ENCODE assay signal across 1 cellular context in the genomic region with DNA sequence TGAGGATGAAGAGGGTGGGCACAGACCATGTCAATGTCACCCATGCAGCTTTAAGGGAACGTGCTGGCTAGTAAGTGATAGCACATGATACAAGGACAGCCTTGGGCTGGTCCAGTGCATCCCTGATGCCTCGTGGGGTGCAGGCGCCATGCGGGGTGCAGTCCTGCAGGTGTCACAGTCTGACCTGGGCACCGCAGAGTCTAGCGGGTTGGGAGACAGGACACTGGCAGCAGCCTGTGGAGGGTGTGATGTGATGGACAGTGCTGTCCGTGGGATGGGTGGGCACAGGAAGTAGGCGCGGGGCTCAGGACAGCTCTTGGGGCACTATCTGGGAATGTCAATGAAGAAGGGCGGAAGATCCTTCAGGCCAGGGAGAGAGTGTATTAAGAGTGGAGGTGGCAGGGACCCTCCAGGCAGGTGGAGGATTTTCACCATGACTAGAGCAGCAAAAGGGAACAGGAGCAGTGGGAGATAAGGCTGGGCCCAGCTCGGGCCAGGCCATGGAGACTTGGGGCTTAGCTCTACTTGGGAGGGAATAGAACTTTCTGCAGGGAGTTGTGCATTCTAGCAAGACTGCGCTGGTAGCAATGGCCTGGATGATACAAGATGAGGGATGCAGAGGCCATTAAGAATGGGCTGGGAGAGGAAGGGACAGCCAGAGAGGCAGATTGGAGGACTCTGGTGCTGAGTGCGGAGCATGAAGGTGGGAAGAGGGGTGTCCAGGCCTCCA.
TF ChIP-seq lines count a peak whose summit lies in the region.

No MANE protein-coding gene starts in this region.

TF ChIP-seq in HepG2, 621 proteins besides CTCF, POLR2A, EP300 and RAD21 (continued from another document):
- TF ChIP-seq, protein P1, sequence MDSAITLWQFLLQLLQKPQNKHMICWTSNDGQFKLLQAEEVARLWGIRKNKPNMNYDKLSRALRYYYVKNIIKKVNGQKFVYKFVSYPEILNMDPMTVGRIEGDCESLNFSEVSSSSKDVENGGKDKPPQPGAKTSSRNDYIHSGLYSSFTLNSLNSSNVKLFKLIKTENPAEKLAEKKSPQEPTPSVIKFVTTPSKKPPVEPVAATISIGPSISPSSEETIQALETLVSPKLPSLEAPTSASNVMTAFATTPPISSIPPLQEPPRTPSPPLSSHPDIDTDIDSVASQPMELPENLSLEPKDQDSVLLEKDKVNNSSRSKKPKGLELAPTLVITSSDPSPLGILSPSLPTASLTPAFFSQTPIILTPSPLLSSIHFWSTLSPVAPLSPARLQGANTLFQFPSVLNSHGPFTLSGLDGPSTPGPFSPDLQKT (CRISPR knock-in tag; IDR thresholded peaks at IDR 0.05; ENCODE audit: borderline replicate concordance), result no peak
- TF ChIP-seq, protein P2, sequence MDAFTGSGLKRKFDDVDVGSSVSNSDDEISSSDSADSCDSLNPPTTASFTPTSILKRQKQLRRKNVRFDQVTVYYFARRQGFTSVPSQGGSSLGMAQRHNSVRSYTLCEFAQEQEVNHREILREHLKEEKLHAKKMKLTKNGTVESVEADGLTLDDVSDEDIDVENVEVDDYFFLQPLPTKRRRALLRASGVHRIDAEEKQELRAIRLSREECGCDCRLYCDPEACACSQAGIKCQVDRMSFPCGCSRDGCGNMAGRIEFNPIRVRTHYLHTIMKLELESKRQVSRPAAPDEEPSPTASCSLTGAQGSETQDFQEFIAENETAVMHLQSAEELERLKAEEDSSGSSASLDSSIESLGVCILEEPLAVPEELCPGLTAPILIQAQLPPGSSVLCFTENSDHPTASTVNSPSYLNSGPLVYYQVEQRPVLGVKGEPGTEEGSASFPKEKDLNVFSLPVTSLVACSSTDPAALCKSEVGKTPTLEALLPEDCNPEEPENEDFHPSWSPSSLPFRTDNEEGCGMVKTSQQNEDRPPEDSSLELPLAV (CRISPR knock-in tag; conservative IDR thresholded peaks at IDR 0.05; ENCODE audit: low read depth), result no peak
- TF ChIP-seq FIP1L1 (IDR thresholded peaks at IDR 0.05; ENCODE audit: borderline replicate concordance, insufficient read depth, low read depth, low read length), result no peak
- TF ChIP-seq, protein P3, sequence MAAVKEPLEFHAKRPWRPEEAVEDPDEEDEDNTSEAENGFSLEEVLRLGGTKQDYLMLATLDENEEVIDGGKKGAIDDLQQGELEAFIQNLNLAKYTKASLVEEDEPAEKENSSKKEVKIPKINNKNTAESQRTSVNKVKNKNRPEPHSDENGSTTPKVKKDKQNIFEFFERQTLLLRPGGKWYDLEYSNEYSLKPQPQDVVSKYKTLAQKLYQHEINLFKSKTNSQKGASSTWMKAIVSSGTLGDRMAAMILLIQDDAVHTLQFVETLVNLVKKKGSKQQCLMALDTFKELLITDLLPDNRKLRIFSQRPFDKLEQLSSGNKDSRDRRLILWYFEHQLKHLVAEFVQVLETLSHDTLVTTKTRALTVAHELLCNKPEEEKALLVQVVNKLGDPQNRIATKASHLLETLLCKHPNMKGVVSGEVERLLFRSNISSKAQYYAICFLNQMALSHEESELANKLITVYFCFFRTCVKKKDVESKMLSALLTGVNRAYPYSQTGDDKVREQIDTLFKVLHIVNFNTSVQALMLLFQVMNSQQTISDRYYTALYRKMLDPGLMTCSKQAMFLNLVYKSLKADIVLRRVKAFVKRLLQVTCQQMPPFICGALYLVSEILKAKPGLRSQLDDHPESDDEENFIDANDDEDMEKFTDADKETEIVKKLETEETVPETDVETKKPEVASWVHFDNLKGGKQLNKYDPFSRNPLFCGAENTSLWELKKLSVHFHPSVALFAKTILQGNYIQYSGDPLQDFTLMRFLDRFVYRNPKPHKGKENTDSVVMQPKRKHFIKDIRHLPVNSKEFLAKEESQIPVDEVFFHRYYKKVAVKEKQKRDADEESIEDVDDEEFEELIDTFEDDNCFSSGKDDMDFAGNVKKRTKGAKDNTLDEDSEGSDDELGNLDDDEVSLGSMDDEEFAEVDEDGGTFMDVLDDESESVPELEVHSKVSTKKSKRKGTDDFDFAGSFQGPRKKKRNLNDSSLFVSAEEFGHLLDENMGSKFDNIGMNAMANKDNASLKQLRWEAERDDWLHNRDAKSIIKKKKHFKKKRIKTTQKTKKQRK (IDR thresholded peaks at IDR 0.05; ENCODE audit: low read length), result no peak
- TF ChIP-seq THAP11 (CRISPR knock-in tag; IDR thresholded peaks at IDR 0.05), result no peak
